ENCODE assay signal across 8 cellular contexts in genomic region chr1:244006381-244006901, GRCh38.
"Had no signal": no experiment of that assay in that cellular context is flagged by ENCODE, and none has a peak within 500 bp of the region (broad histone marks: within the 10 kb centered on the region; RNA-seq: fewer than 3 reads in every experiment).

No MANE protein-coding gene starts in this region.

- DNase-seq: GDM1, GF-D8 had no signal

- ATAC-seq: GM12878 had no signal

- FAIRE-seq: G401.6, GM12878, GM12891, GM12892, GM18507, GM19239 had no signal

- H3K4me3 ChIP-seq: GM12878 had no signal
